8 cellular contexts compared by ENCODE assay signal in the genomic region with DNA sequence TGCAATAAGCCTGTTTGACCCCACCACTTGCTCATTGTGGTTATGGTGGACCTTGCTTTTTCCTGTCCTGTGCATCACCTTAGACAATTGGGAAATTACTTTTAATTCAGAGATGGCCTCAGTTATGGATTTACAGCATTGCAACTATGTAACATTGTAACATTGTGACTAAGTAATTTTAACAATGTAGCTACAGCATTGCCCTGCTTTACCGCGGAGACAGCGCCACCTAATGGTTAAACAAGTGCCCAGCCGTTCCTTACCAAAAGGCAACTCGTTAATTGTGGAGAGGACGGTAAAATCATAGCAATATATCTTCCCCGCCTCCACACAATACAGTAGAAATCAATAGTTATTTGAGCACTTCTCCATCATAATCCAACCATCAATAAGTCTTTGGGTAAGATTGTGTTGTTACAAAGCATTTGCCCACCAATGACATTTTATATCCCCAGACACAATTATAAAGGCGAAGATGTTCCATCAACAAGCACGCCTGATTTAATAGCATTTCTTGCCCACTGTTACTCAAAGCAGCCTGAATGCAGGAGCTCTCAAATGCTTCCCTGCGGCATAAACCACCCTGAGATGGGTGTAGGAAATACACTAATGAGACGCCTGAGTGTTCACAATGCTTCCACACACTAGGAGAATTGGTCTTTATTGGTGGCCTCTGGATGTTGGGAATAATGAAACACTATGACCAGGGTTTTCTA.
DNase-seq lines count a peak whose midpoint lies in the region; ATAC-seq, FAIRE-seq and TF ChIP-seq lines count a peak whose summit lies in the region.

No MANE protein-coding gene starts in this region.

- H3K56ac ChIP-seq in H1 (replicated peaks; ENCODE audit: insufficient read length, low read depth, low read length) = no peak overlapping the region

- peak; percentile 17 to 68 (median 29) for DNase-seq in CD8-positive, alpha-beta memory T cell
- DNase-seq in NCI-H2171 treated with DMSO at 0.1 percent for 48 hours (lab: John Stamatoyannopoulos, UW) (peak; percentile 49), H1 (ENCODE audit: low read depth in 1 of 2, low spot score in 2 of 2) (peak; percentile 13 to 68), middle frontal gyrus (ENCODE audit: extremely low spot score, low spot score) (peak; percentile 56)
- DNase-seq in activated CD4-positive, alpha-beta T cell treated with anti-CD3 and anti-CD28 coated beads, Interleukin-2, amount 10 ng/mL, durations not matched to agents 7 days and 5 days = peak; percentile 73
- DNase-seq in stimulated activated naive CD4-positive, alpha-beta T cell treated with Interleukin-2 at 50 U/mL for 16 hours (lab: John Stamatoyannopoulos, UW) = peak; percentile 23

- no peaks in the 10 kb centered on the region for H4K20me1 ChIP-seq in H1 (replicated peaks in 1 of 2; ENCODE audit: control insufficient read depth in 1 of 2, insufficient read depth in 2 of 2, low read length in 2 of 2)

- peak; percentile 97 for FAIRE-seq in H1 (lab: Jason Lieb, UNC)

- no peaks in the 10 kb centered on the region for H3K36me3 ChIP-seq in CD8-positive, alpha-beta memory T cell (ENCODE audit: insufficient read depth, low read length)
- H3K36me3 ChIP-seq in H1 (ENCODE audit: control insufficient read depth in 2 of 4, insufficient read depth in 4 of 4, low read length in 3 of 4) = no peaks in the 10 kb centered on the region

- H4K5ac ChIP-seq in H1 (ENCODE audit: insufficient read length, low read depth, low read length) = no peak overlapping the region

- no peaks in the 10 kb centered on the region for H3K27me3 Mint-ChIP-seq in CD8-positive, alpha-beta memory T cell
- no peaks in the 10 kb centered on the region for H3K27me3 Mint-ChIP-seq in activated CD4-positive, alpha-beta T cell treated with anti-CD3 and anti-CD28 coated beads, Interleukin-2, amount 10 ng/mL, durations not matched to agents 7 days and 5 days

- H3K9me3 Mint-ChIP-seq in CD8-positive, alpha-beta memory T cell = no peaks in the 10 kb centered on the region
- no peaks in the 10 kb centered on the region for H3K9me3 Mint-ChIP-seq in activated CD4-positive, alpha-beta T cell treated with anti-CD3 and anti-CD28 coated beads, Interleukin-2, amount 10 ng/mL, durations not matched to agents 7 days and 5 days

- H3K23me2 ChIP-seq in H1 (ENCODE audit: low read depth, low read length) = no peaks in the 10 kb centered on the region

- CTCF ChIA-PET in CD8-positive, alpha-beta memory T cell (lab: Charles Lee) = interaction anchor here (0.8 to 6.3 kb wide), 10 partner anchors 9 to 104 kb away, joined by 3 to 37 read pairs (median 4); partner anchors contain the start of gene CDS2
- CTCF ChIA-PET in activated CD4-positive, alpha-beta T cell treated with anti-CD3 and anti-CD28 coated beads, Interleukin-2, amount 10 ng/mL, durations not matched to agents 7 days and 5 days (lab: Charles Lee) = interaction anchor here (0.7 to 3.3 kb wide), 9 partner anchors 10 to 319 kb away, joined by 3 to 13 read pairs (median 4); partner anchors contain the start of gene CDS2
- CTCF ChIA-PET in H1 (lab: Charles Lee; ENCODE audit: partially characterized antibody) = interaction anchor here (0.6 to 13.1 kb wide), 39 partner anchors 8 to 498 kb away, joined by 3 to 242 read pairs (median 5); partner anchors contain the start of genes CDS2 and PROKR2

- H3K4me1 Mint-ChIP-seq in CD8-positive, alpha-beta memory T cell = peaks cover 2 to 6% (median 5%) of the 10 kb centered on the region in 3 donors
- H3K4me1 Mint-ChIP-seq in activated CD4-positive, alpha-beta T cell treated with anti-CD3 and anti-CD28 coated beads, Interleukin-2, amount 10 ng/mL, durations not matched to agents 7 days and 5 days = peaks cover 2% of the 10 kb centered on the region

- H3K79me2 ChIP-seq in H1 (ENCODE audit: control insufficient read depth in 1 of 2, insufficient read depth in 2 of 2, low read length in 2 of 2) = no peaks in the 10 kb centered on the region

- peak overlapping the region; percentile 61; the same call in 1 of the 2 replicates for H2AFZ ChIP-seq in H1 (ENCODE audit: low read length)

- H2AK5ac ChIP-seq in H1 (ENCODE audit: low read depth, low read length) = no peak overlapping the region

- no peaks in the 10 kb centered on the region for H3K9me3 ChIP-seq in CD8-positive, alpha-beta memory T cell (ENCODE audit: low read length)
- no peaks in the 10 kb centered on the region for H3K9me3 ChIP-seq in H1 (ENCODE audit: insufficient read depth in 2 of 2, low read depth in 1 of 2, low read length in 1 of 2)

- no peak overlapping the region for H2BK20ac ChIP-seq in H1 (ENCODE audit: low read length)

- no peak overlapping the region for H3K4ac ChIP-seq in H1 (replicated peaks; ENCODE audit: insufficient read length, low read depth, low read length)

- no peak overlapping the region for H2BK12ac ChIP-seq in H1 (ENCODE audit: low read depth, low read length)

- no peak overlapping the region for H4K91ac ChIP-seq in H1 (replicated peaks; ENCODE audit: insufficient read length, low read length)

- H3K27ac Mint-ChIP-seq in CD8-positive, alpha-beta memory T cell = peak overlapping the region in 1 of 8 donors; percentile 25
- no peak overlapping the region for H3K27ac Mint-ChIP-seq in activated CD4-positive, alpha-beta T cell treated with anti-CD3 and anti-CD28 coated beads, Interleukin-2, amount 10 ng/mL, durations not matched to agents 7 days and 5 days

- H4K8ac ChIP-seq in H1 (ENCODE audit: extremely low read depth, insufficient read depth, low read length) = no peak overlapping the region

- POLR2A ChIA-PET in CD8-positive, alpha-beta memory T cell (lab: Charles Lee) = no interaction called here
- POLR2A ChIA-PET in activated CD4-positive, alpha-beta T cell treated with anti-CD3 and anti-CD28 coated beads, Interleukin-2, amount 10 ng/mL, durations not matched to agents 7 days and 5 days (lab: Charles Lee) = no interaction called here
- POLR2A ChIA-PET in H1 (lab: Charles Lee; ENCODE audit: partially characterized antibody) = interaction anchor here (1.0 to 1.1 kb wide), 2 partner anchors 11 to 18 kb away, joined by 3 read pairs; no protein-coding TSS in a partner anchor

- no peak overlapping the region for H3K4me3 ChIP-seq in CD8-positive, alpha-beta memory T cell (ENCODE audit: low read length)
- H3K4me3 ChIP-seq in H1 (ENCODE audit: extremely low read depth in 1 of 4, insufficient read depth in 2 of 4, low read depth in 3 of 4, low read length in 4 of 4) = no peak overlapping the region

- TF ChIP-seq POLR2A in H1 (IDR thresholded peaks at IDR 0.05; ENCODE audit: control extremely low read depth in 1 of 2, low read depth in 2 of 2, low read length in 2 of 2) = no peak

- 42% methylated on average over 11 of the region's 11 CpGs; no CpG with 5 or more reads in 1 of the 2 experiments for WGBS in H1 (ENCODE audit: extremely low coverage in 1 of 2, insufficient coverage in 1 of 2, insufficient read length in 1 of 2, insufficient replicate concordance in 2 of 2, low coverage in 1 of 2, low lambda C conversion rate in 2 of 2, missing lambda C conversion rate in 1 of 2), 2 experiments

- H2BK5ac ChIP-seq in H1 (ENCODE audit: low read depth, low read length) = no peak overlapping the region

- TF ChIP-seq EP300 in H1 (IDR thresholded peaks at IDR 0.05; ENCODE audit: borderline replicate concordance in 1 of 2, low read depth in 2 of 2, low read length in 2 of 2) = no peak

- H3K9ac ChIP-seq in H1 (replicated peaks in 1 of 4; ENCODE audit: extremely low read depth in 1 of 4, low read depth in 3 of 4, low read length in 3 of 4) = no peak overlapping the region

- peak; percentile 75 to 91 (median 78) for TF ChIP-seq CTCF in H1 (IDR thresholded peaks at IDR 0.05; ENCODE audit: control extremely low read depth in 1 of 3, insufficient read depth in 1 of 3, low read depth in 1 of 3, low read length in 3 of 3)

- no peak overlapping the region for H3K14ac ChIP-seq in H1 (ENCODE audit: insufficient read length)

- peak; percentile 81 to 87 for TF ChIP-seq RAD21 in H1 (IDR thresholded peaks at IDR 0.05 in 1 of 2, conservative IDR thresholded peaks at IDR 0.05 in 1 of 2; ENCODE audit: low read depth in 2 of 2, low read length in 2 of 2)

- H3K4me2 ChIP-seq in H1 (ENCODE audit: insufficient read depth in 1 of 2, low read depth in 2 of 2, low read length in 2 of 2) = no peak overlapping the region

- H3K27ac ChIP-seq in CD8-positive, alpha-beta memory T cell (ENCODE audit: low read depth, low read length) = no peak overlapping the region
- no peak overlapping the region for H3K27ac ChIP-seq in H1 (ENCODE audit: low read depth, low read length)

- H3K23ac ChIP-seq in H1 (ENCODE audit: insufficient read length) = no peak overlapping the region

- H3K36me3 Mint-ChIP-seq in CD8-positive, alpha-beta memory T cell = peaks cover 0 to 4% (median 1%) of the 10 kb centered on the region in 3 donors
- H3K36me3 Mint-ChIP-seq in activated CD4-positive, alpha-beta T cell treated with anti-CD3 and anti-CD28 coated beads, Interleukin-2, amount 10 ng/mL, durations not matched to agents 7 days and 5 days (ENCODE audit: low read depth) = no peaks in the 10 kb centered on the region

- no peak overlapping the region for H3K4me3 Mint-ChIP-seq in CD8-positive, alpha-beta memory T cell
- H3K4me3 Mint-ChIP-seq in activated CD4-positive, alpha-beta T cell treated with anti-CD3 and anti-CD28 coated beads, Interleukin-2, amount 10 ng/mL, durations not matched to agents 7 days and 5 days = no peak overlapping the region

- no peak overlapping the region for H3K18ac ChIP-seq in H1 (ENCODE audit: extremely low read depth, low read length)

- no peak overlapping the region for H2BK120ac ChIP-seq in H1 (replicated peaks; ENCODE audit: low read depth, low read length)

- H2BK15ac ChIP-seq in H1 (ENCODE audit: low read length) = no peak overlapping the region

- no peaks in the 10 kb centered on the region for H3K4me1 ChIP-seq in CD8-positive, alpha-beta memory T cell (ENCODE audit: insufficient read depth, low read length)
- H3K4me1 ChIP-seq in H1 (replicated peaks in 1 of 4; ENCODE audit: control insufficient read depth in 3 of 4, insufficient read depth in 4 of 4, low read length in 3 of 4) = no peaks in the 10 kb centered on the region

- H3K79me1 ChIP-seq in H1 (ENCODE audit: low read depth, low read length) = no peaks in the 10 kb centered on the region

- peak; percentile 62 for ATAC-seq in GM21529 (IDR thresholded peaks at IDR 0.05; ENCODE audit: unreplicated experiment)
- no peak for ATAC-seq in GM19397 (IDR thresholded peaks at IDR 0.05; ENCODE audit: unreplicated experiment)

- no peaks in the 10 kb centered on the region for H3K27me3 ChIP-seq in CD8-positive, alpha-beta memory T cell (ENCODE audit: insufficient read depth, low read length, poor library complexity, severe bottlenecking)
- no peaks in the 10 kb centered on the region for H3K27me3 ChIP-seq in H1 (replicated peaks in 1 of 4; ENCODE audit: control insufficient read depth in 3 of 4, extremely low read depth in 1 of 4, insufficient read depth in 3 of 4, low read length in 3 of 4)

TF ChIP-seq in H1, 55 proteins besides CTCF, POLR2A, EP300 and RAD21 (continues in another document):
- TF ChIP-seq HDAC2 (IDR thresholded peaks at IDR 0.05; ENCODE audit: borderline replicate concordance in 1 of 2, low read depth in 2 of 2, low read length in 2 of 2) = no peak

Comparison
In these comparisons a context has a peak if more than half of its experiments do, and no peak if none do; other contexts are left out.
1. DNase-seq: peak in every context shown above with its lines; median percentile 73 in activated CD4-positive, alpha-beta T cell treated with anti-CD3 and anti-CD28 coated beads, Interleukin-2, amount 10 ng/mL, durations not matched to agents 7 days and 5 days; 56 in middle frontal gyrus; 49 in NCI-H2171 treated with DMSO at 0.1 percent for 48 hours; 40 in H1; 29 in CD8-positive, alpha-beta memory T cell; 23 in stimulated activated naive CD4-positive, alpha-beta T cell treated with Interleukin-2 at 50 U/mL for 16 hours.